In the genomic region with DNA sequence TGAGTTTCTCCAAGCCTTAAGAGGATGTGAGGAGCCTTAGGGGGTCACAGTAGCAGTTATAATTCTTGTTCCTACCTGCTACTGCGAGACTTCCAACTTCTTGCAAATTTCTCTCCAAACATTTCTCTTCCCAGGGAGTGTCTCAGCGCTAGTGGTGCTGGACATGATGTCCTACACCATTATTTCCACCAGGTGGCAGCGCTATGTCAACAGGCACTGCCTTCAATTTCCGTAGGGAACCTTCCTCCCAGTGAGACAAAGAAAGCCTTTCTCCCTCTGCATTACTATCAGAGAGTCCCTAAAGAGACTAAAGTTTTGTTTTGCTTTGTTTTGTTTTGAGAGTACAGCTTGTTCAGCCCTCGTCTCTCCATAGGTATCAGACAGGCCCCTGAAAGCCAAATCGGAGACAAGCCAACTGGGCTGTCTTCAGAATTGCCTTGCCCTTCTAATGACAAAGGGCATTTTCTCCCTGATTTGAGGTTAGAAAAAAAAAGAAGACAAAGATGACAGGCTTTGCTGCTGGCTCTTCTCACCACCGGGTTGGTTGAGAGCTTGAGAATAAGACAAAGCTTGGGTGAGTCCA, we compare ENCODE assay signal across 8 cellular contexts. TPM values are rescaled to one million over a fixed set of nuclear protein-coding genes. Genes with fewer than 3 reads are reported as not detected.
DNase-seq lines count a peak whose midpoint lies in the region; ATAC-seq and TF ChIP-seq lines count a peak whose summit lies in the region.

No MANE protein-coding gene starts in this region.

- CTCF ChIA-PET in activated CD4-positive, alpha-beta T cell treated with anti-CD3 and anti-CD28 coated beads, Interleukin-2, amount 10 ng/mL, durations not matched to agents 7 days and 5 days (lab: Charles Lee), result interaction anchor here (0.6 to 6.9 kb wide), 8 partner anchors 15 to 531 kb away, joined by 3 to 34 read pairs (median 4); no protein-coding TSS in a partner anchor

- POLR2A ChIA-PET in activated CD4-positive, alpha-beta T cell treated with anti-CD3 and anti-CD28 coated beads, Interleukin-2, amount 10 ng/mL, durations not matched to agents 7 days and 5 days (lab: Charles Lee), result no interaction called here

- DNase-seq in GDM1 (lab: John Stamatoyannopoulos, UW), result peak; percentile 13
- DNase-seq in NCI-H2227 (lab: John Stamatoyannopoulos, UW; ENCODE audit: unreplicated experiment), result peak; percentile 82
- DNase-seq in activated CD4-positive, alpha-beta T cell treated with anti-CD3 and anti-CD28 coated beads, Interleukin-2, amount 10 ng/mL, durations not matched to agents 7 days and 5 days, result peak; percentile 47
- DNase-seq in epidermal melanocyte (ENCODE audit: insufficient read length, low spot score), result peak; percentile 91
- DNase-seq in thyroid gland, result peak; percentile 82 to 83

- H3K4me1 ChIP-seq in mesodermal cell (ENCODE audit: control insufficient read depth, insufficient read depth, low read length, poor library complexity, severe bottlenecking) (no peaks in the 10 kb centered on the region), thyroid gland (peaks cover 20 to 28% of the 10 kb centered on the region in 2 donors)

- peak; percentile 63 for ATAC-seq in HG03095 (IDR thresholded peaks at IDR 0.05; ENCODE audit: unreplicated experiment)
- ATAC-seq in HG02623 (IDR thresholded peaks at IDR 0.05; ENCODE audit: unreplicated experiment), result no peak

- H3K27me3 Mint-ChIP-seq in activated CD4-positive, alpha-beta T cell treated with anti-CD3 and anti-CD28 coated beads, Interleukin-2, amount 10 ng/mL, durations not matched to agents 7 days and 5 days, result no peaks in the 10 kb centered on the region

- TF ChIP-seq CTCF in thyroid gland (IDR thresholded peaks at IDR 0.05), result peak; percentile 63 to 96 (median 88)

- H3K9me3 ChIP-seq in mesodermal cell (ENCODE audit: control insufficient read depth, low read length) (no peaks in the 10 kb centered on the region), thyroid gland (no peaks in the 10 kb centered on the region)

- H3K36me3 ChIP-seq in mesodermal cell (ENCODE audit: control insufficient read depth, insufficient read depth, low read length) (no peaks in the 10 kb centered on the region), thyroid gland (no peaks in the 10 kb centered on the region)

- peak in 1 of 2 donors; percentile 23 for TF ChIP-seq POLR2A in thyroid gland (IDR thresholded peaks at IDR 0.05)

- H3K27me3 ChIP-seq in thyroid gland, result no peaks in the 10 kb centered on the region

- no peaks in the 10 kb centered on the region for H3K4me1 Mint-ChIP-seq in activated CD4-positive, alpha-beta T cell treated with anti-CD3 and anti-CD28 coated beads, Interleukin-2, amount 10 ng/mL, durations not matched to agents 7 days and 5 days

- H3K27ac ChIP-seq in mesodermal cell (ENCODE audit: low read depth, low read length, severe bottlenecking), result peak overlapping the region; percentile 70
- H3K27ac ChIP-seq in thyroid gland, result peak overlapping the region; percentile 5 to 84 (median 48)

- no peak overlapping the region for H3K4me3 Mint-ChIP-seq in activated CD4-positive, alpha-beta T cell treated with anti-CD3 and anti-CD28 coated beads, Interleukin-2, amount 10 ng/mL, durations not matched to agents 7 days and 5 days

- no peak overlapping the region for H3K27ac Mint-ChIP-seq in activated CD4-positive, alpha-beta T cell treated with anti-CD3 and anti-CD28 coated beads, Interleukin-2, amount 10 ng/mL, durations not matched to agents 7 days and 5 days

- intact Hi-C loops in thyroid gland (cut with DNase I), result no loop called here

- no peaks in the 10 kb centered on the region for H3K9me3 Mint-ChIP-seq in activated CD4-positive, alpha-beta T cell treated with anti-CD3 and anti-CD28 coated beads, Interleukin-2, amount 10 ng/mL, durations not matched to agents 7 days and 5 days

- H3K36me3 Mint-ChIP-seq in activated CD4-positive, alpha-beta T cell treated with anti-CD3 and anti-CD28 coated beads, Interleukin-2, amount 10 ng/mL, durations not matched to agents 7 days and 5 days (ENCODE audit: low read depth), result peaks cover 6% of the 10 kb centered on the region

- H3K4me3 ChIP-seq in mesodermal cell (ENCODE audit: extremely low read depth, insufficient read depth, low read length, poor library complexity, severe bottlenecking), result no peak overlapping the region
- no peak overlapping the region for H3K4me3 ChIP-seq in thyroid gland (replicated peaks in 1 of 3)

- 6 to 10% methylated on average over 4 of the region's 7 CpGs for WGBS in mesodermal cell (ENCODE audit: insufficient coverage in 2 of 2), 2 experiments
- WGBS in thyroid gland, 2 donors, result 8 to 9% methylated on average over 7 of the region's 7 CpGs

RNA-seq across cellular contexts. Expression of gene GGCT, which starts 44.2 kb away (rescaled TPM):
- total RNA-seq in activated CD4-positive, alpha-beta T cell treated with anti-CD3 and anti-CD28 coated beads, Interleukin-2, amount 10 ng/mL, durations not matched to agents 7 days and 5 days, result 10 to 100 TPM; 39.9 to 42.6 TPM
- 25.3 TPM for polyA plus RNA-seq in mesodermal cell (2013, experiment 1 of 2)
- polyA plus RNA-seq in mesodermal cell (2013, experiment 2 of 2), result 29.0 TPM
- 10 to 100 TPM; 24.1 to 47.0 (median 30.1) TPM for total RNA-seq in thyroid gland

RNA-seq across cellular contexts. Expression of gene GARS1, which starts 45.8 kb away (rescaled TPM):
- total RNA-seq in activated CD4-positive, alpha-beta T cell treated with anti-CD3 and anti-CD28 coated beads, Interleukin-2, amount 10 ng/mL, durations not matched to agents 7 days and 5 days, result 100 to 1,000 TPM; 165 to 167 TPM
- 202 TPM for polyA plus RNA-seq in mesodermal cell (2013, experiment 1 of 2)
- polyA plus RNA-seq in mesodermal cell (2013, experiment 2 of 2), result 192 TPM
- 10 to 100 TPM; 59.7 to 79.2 (median 72.9) TPM for total RNA-seq in thyroid gland

Comparison
In these comparisons a context has a peak if more than half of its experiments do, and no peak if none do; other contexts are left out.
1. DNase-seq: peak in every context shown above with its lines; median percentile 91 in epidermal melanocyte; 82 in thyroid gland; 82 in NCI-H2227; 47 in activated CD4-positive, alpha-beta T cell treated with anti-CD3 and anti-CD28 coated beads, Interleukin-2, amount 10 ng/mL, durations not matched to agents 7 days and 5 days; 13 in GDM1.